ENCODE assay signal across 1 cellular context in the genomic region with DNA sequence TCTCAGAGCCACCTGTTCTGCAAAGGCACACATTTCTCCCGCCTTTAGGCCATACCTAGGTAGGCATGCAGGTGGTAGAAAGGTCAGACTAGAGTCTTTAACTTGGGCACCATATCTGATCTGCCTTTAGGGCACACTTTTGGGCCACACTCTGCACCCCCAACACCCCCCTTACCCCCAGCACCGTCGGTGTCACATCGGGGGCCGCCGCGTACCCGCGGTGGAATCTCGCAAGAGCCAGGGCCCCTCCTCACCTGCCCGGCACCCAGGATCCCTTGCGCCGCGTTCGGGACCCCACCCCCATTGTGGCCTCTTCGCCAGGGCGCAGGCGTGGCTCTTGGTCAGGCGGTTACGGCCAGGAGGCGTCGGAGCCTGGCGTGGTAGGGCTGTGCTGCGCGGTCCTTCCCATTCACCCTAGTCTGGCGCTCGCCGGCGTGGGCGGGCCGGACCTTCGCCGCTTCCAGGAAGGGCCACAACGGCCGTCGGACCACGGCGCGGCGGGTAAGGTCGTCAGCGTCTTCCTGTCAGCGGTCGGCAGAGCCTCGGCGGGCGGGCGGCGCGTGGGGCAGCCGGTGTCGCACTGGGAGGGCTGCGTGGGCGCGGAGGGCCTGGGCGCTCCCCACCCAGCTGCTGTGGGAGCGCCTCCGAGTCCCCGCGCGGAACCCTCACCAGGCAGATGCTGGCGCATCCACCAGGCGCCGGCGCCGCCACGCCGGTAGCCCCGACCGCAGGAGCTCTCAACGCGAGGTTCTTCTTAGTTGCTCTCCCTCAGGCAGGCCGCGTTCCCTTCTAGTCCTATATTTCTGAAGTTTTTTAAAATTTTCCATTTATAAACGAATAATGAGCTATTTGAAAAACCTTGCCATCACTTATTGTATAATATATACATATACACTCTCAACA.
TF ChIP-seq lines count a peak whose summit lies in the region.

A gene (plus strand): TSS at position 341 of the 903 bp plus-strand sequence. CDS start 23,028 bp downstream, outside the sequence.

TF ChIP-seq in HepG2, 621 proteins besides CTCF, POLR2A, EP300 and RAD21 (continued from another document and continues in another):
- TF ChIP-seq, protein P1, sequence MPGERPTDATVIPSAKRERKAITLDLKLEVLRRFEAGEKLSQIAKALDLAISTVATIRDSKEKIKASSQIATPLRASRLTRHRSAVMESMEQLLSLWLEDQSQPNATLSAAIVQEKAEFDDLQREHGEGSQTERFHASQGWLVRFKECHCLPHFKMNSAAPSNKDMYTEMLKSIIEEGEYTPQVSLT (CRISPR knock-in tag; IDR thresholded peaks at IDR 0.05; ENCODE audit: borderline replicate concordance, low read depth) = no peak; the same call in 1 of the 2 replicates
- TF ChIP-seq, protein P2, sequence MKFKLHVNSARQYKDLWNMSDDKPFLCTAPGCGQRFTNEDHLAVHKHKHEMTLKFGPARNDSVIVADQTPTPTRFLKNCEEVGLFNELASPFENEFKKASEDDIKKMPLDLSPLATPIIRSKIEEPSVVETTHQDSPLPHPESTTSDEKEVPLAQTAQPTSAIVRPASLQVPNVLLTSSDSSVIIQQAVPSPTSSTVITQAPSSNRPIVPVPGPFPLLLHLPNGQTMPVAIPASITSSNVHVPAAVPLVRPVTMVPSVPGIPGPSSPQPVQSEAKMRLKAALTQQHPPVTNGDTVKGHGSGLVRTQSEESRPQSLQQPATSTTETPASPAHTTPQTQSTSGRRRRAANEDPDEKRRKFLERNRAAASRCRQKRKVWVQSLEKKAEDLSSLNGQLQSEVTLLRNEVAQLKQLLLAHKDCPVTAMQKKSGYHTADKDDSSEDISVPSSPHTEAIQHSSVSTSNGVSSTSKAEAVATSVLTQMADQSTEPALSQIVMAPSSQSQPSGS (CRISPR knock-in tag; IDR thresholded peaks at IDR 0.05) = no peak
- TF ChIP-seq, protein P3, sequence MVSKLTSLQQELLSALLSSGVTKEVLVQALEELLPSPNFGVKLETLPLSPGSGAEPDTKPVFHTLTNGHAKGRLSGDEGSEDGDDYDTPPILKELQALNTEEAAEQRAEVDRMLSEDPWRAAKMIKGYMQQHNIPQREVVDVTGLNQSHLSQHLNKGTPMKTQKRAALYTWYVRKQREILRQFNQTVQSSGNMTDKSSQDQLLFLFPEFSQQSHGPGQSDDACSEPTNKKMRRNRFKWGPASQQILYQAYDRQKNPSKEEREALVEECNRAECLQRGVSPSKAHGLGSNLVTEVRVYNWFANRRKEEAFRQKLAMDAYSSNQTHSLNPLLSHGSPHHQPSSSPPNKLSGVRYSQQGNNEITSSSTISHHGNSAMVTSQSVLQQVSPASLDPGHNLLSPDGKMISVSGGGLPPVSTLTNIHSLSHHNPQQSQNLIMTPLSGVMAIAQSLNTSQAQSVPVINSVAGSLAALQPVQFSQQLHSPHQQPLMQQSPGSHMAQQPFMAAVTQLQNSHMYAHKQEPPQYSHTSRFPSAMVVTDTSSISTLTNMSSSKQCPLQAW (CRISPR knock-in tag; IDR thresholded peaks at IDR 0.05) = peak; percentile 78; the same call in 1 of the 2 replicates
- TF ChIP-seq ZNF441 (CRISPR knock-in tag; IDR thresholded peaks at IDR 0.05; ENCODE audit: borderline replicate concordance) = peak; percentile 86
- TF ChIP-seq, protein P4, sequence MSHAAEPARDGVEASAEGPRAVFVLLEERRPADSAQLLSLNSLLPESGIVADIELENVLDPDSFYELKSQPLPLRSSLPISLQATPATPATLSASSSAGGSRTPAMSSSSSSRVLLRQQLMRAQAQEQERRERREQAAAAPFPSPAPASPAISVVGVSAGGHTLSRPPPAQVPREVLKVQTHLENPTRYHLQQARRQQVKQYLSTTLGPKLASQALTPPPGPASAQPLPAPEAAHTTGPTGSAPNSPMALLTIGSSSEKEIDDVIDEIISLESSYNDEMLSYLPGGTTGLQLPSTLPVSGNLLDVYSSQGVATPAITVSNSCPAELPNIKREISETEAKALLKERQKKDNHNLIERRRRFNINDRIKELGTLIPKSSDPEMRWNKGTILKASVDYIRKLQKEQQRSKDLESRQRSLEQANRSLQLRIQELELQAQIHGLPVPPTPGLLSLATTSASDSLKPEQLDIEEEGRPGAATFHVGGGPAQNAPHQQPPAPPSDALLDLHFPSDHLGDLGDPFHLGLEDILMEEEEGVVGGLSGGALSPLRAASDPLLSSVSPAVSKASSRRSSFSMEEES (CRISPR knock-in tag; IDR thresholded peaks at IDR 0.05) = peak; percentile 72
- TF ChIP-seq, protein P5, sequence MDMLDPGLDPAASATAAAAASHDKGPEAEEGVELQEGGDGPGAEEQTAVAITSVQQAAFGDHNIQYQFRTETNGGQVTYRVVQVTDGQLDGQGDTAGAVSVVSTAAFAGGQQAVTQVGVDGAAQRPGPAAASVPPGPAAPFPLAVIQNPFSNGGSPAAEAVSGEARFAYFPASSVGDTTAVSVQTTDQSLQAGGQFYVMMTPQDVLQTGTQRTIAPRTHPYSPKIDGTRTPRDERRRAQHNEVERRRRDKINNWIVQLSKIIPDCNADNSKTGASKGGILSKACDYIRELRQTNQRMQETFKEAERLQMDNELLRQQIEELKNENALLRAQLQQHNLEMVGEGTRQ (IDR thresholded peaks at IDR 0.05; ENCODE audit: low read depth, low read length) = no peak
- TF ChIP-seq, protein P5 (CRISPR knock-in tag; IDR thresholded peaks at IDR 0.05; ENCODE audit: borderline replicate concordance) = peak; percentile 15; the same call in 1 of the 2 replicates
- TF ChIP-seq, protein P6, sequence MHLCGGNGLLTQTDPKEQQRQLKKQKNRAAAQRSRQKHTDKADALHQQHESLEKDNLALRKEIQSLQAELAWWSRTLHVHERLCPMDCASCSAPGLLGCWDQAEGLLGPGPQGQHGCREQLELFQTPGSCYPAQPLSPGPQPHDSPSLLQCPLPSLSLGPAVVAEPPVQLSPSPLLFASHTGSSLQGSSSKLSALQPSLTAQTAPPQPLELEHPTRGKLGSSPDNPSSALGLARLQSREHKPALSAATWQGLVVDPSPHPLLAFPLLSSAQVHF (CRISPR knock-in tag; IDR thresholded peaks at IDR 0.05) = peak; percentile 74; the same call in 1 of the 2 replicates
- TF ChIP-seq, protein P7, sequence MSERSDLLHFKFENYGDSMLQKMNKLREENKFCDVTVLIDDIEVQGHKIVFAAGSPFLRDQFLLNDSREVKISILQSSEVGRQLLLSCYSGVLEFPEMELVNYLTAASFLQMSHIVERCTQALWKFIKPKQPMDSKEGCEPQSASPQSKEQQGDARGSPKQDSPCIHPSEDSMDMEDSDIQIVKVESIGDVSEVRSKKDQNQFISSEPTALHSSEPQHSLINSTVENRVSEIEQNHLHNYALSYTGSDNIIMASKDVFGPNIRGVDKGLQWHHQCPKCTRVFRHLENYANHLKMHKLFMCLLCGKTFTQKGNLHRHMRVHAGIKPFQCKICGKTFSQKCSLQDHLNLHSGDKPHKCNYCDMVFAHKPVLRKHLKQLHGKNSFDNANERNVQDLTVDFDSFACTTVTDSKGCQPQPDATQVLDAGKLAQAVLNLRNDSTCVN (CRISPR knock-in tag; IDR thresholded peaks at IDR 0.05; ENCODE audit: borderline replicate concordance) = peak; percentile 77; the same call in 1 of the 2 replicates
- TF ChIP-seq NFYC (CRISPR knock-in tag; IDR thresholded peaks at IDR 0.05) = 0 out of 2 replicates have a peak, but pooled peaks have one; percentile 20
- TF ChIP-seq, protein P8, sequence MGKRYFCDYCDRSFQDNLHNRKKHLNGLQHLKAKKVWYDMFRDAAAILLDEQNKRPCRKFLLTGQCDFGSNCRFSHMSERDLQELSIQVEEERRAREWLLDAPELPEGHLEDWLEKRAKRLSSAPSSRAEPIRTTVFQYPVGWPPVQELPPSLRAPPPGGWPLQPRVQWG (CRISPR knock-in tag; IDR thresholded peaks at IDR 0.05; ENCODE audit: borderline replicate concordance, low read depth) = peak; percentile 60; the same call in 1 of the 2 replicates
- TF ChIP-seq ZNF629 (CRISPR knock-in tag; conservative IDR thresholded peaks at IDR 0.05) = peak; percentile 45; the same call in 1 of the 2 replicates
- TF ChIP-seq TSC22D2 (CRISPR knock-in tag; IDR thresholded peaks at IDR 0.05; ENCODE audit: borderline replicate concordance) = peak; percentile 67; the same call in 1 of the 2 replicates
- no peak for TF ChIP-seq SMARCC2 (IDR thresholded peaks at IDR 0.05)
- TF ChIP-seq RFXAP (CRISPR knock-in tag; IDR thresholded peaks at IDR 0.05; ENCODE audit: borderline replicate concordance) = peak; percentile 86; the same call in 1 of the 2 replicates
- TF ChIP-seq, protein P9, sequence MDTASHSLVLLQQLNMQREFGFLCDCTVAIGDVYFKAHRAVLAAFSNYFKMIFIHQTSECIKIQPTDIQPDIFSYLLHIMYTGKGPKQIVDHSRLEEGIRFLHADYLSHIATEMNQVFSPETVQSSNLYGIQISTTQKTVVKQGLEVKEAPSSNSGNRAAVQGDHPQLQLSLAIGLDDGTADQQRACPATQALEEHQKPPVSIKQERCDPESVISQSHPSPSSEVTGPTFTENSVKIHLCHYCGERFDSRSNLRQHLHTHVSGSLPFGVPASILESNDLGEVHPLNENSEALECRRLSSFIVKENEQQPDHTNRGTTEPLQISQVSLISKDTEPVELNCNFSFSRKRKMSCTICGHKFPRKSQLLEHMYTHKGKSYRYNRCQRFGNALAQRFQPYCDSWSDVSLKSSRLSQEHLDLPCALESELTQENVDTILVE (CRISPR knock-in tag; IDR thresholded peaks at IDR 0.05) = peak; percentile 60; the same call in 1 of the 2 replicates
- peak; percentile 91; the same call in 1 of the 2 replicates for TF ChIP-seq ZNF788 (CRISPR knock-in tag; IDR thresholded peaks at IDR 0.05; ENCODE audit: borderline replicate concordance)
- TF ChIP-seq, protein P10, sequence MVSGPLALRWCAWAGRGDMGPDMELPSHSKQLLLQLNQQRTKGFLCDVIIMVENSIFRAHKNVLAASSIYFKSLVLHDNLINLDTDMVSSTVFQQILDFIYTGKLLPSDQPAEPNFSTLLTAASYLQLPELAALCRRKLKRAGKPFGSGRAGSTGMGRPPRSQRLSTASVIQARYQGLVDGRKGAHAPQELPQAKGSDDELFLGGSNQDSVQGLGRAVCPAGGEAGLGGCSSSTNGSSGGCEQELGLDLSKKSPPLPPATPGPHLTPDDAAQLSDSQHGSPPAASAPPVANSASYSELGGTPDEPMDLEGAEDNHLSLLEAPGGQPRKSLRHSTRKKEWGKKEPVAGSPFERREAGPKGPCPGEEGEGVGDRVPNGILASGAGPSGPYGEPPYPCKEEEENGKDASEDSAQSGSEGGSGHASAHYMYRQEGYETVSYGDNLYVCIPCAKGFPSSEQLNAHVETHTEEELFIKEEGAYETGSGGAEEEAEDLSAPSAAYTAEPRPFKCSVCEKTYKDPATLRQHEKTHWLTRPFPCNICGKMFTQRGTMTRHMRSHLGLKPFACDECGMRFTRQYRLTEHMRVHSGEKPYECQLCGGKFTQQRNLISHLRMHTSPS (CRISPR knock-in tag; IDR thresholded peaks at IDR 0.05; ENCODE audit: low read depth) = peak; percentile 74
- TF ChIP-seq, protein P11, sequence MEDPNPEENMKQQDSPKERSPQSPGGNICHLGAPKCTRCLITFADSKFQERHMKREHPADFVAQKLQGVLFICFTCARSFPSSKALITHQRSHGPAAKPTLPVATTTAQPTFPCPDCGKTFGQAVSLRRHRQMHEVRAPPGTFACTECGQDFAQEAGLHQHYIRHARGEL (CRISPR knock-in tag; IDR thresholded peaks at IDR 0.05) = no peak; the same call in 1 of the 2 replicates
- TF ChIP-seq MIER3 (CRISPR knock-in tag; IDR thresholded peaks at IDR 0.05; ENCODE audit: borderline replicate concordance) = peak; percentile 48; the same call in 1 of the 2 replicates
- TF ChIP-seq ZNF30 (CRISPR knock-in tag; IDR thresholded peaks at IDR 0.05) = peak; percentile 85
- no peak for TF ChIP-seq ONECUT2 (CRISPR knock-in tag; IDR thresholded peaks at IDR 0.05)
- peak; percentile 82; the same call in 1 of the 2 replicates for TF ChIP-seq ZNF780A (CRISPR knock-in tag; IDR thresholded peaks at IDR 0.05)
- TF ChIP-seq, protein P12, sequence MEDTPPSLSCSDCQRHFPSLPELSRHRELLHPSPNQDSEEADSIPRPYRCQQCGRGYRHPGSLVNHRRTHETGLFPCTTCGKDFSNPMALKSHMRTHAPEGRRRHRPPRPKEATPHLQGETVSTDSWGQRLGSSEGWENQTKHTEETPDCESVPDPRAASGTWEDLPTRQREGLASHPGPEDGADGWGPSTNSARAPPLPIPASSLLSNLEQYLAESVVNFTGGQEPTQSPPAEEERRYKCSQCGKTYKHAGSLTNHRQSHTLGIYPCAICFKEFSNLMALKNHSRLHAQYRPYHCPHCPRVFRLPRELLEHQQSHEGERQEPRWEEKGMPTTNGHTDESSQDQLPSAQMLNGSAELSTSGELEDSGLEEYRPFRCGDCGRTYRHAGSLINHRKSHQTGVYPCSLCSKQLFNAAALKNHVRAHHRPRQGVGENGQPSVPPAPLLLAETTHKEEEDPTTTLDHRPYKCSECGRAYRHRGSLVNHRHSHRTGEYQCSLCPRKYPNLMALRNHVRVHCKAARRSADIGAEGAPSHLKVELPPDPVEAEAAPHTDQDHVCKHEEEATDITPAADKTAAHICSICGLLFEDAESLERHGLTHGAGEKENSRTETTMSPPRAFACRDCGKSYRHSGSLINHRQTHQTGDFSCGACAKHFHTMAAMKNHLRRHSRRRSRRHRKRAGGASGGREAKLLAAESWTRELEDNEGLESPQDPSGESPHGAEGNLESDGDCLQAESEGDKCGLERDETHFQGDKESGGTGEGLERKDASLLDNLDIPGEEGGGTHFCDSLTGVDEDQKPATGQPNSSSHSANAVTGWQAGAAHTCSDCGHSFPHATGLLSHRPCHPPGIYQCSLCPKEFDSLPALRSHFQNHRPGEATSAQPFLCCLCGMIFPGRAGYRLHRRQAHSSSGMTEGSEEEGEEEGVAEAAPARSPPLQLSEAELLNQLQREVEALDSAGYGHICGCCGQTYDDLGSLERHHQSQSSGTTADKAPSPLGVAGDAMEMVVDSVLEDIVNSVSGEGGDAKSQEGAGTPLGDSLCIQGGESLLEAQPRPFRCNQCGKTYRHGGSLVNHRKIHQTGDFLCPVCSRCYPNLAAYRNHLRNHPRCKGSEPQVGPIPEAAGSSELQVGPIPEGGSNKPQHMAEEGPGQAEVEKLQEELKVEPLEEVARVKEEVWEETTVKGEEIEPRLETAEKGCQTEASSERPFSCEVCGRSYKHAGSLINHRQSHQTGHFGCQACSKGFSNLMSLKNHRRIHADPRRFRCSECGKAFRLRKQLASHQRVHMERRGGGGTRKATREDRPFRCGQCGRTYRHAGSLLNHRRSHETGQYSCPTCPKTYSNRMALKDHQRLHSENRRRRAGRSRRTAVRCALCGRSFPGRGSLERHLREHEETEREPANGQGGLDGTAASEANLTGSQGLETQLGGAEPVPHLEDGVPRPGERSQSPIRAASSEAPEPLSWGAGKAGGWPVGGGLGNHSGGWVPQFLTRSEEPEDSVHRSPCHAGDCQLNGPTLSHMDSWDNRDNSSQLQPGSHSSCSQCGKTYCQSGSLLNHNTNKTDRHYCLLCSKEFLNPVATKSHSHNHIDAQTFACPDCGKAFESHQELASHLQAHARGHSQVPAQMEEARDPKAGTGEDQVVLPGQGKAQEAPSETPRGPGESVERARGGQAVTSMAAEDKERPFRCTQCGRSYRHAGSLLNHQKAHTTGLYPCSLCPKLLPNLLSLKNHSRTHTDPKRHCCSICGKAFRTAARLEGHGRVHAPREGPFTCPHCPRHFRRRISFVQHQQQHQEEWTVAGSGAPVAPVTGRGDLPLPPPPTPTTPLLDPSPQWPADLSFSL (CRISPR knock-in tag; IDR thresholded peaks at IDR 0.05) = no peak
- TF ChIP-seq ZFP36L1 (CRISPR knock-in tag; IDR thresholded peaks at IDR 0.05) = peak; percentile 93
